ENCODE assay signal across 11 cellular contexts in genomic region chr1:47529520-47530098, GRCh38.
A peak's percentile ranks its signal among the peaks of the same experiment; 100 is the strongest.
DNase-seq lines count a peak whose midpoint lies in the region; ATAC-seq and TF ChIP-seq lines count a peak whose summit lies in the region.
"Had no signal": no experiment of that assay in that cellular context is flagged by ENCODE, and none has a peak within 500 bp of the region (broad histone marks: within the 10 kb centered on the region; RNA-seq: fewer than 3 reads in every experiment).

No MANE protein-coding gene starts in this region.

- no peaks in the 10 kb centered on the region for H3K27me3 ChIP-seq in Peyer's patch
- no peaks in the 10 kb centered on the region for H3K27me3 ChIP-seq in upper lobe of right lung

- TF ChIP-seq CTCF in natural killer cell (IDR thresholded peaks at IDR 0.05) (peak; percentile 55), Peyer's patch (IDR thresholded peaks at IDR 0.05) (peak in 4 of 6 experiments; percentile 30 to 77 (median 66)), fibroblast of pulmonary artery (IDR thresholded peaks at IDR 0.05; ENCODE audit: low read length, missing control alignments) (peak; percentile 54), upper lobe of right lung (IDR thresholded peaks at IDR 0.05) (peak; percentile 44)

- intact Hi-C loops in natural killer cell (cut with micrococcal nuclease), result no loop called here
- intact Hi-C loops in upper lobe of right lung (cut with DNase I), result no loop called here

- no peak overlapping the region for H3K4me3 ChIP-seq in Peyer's patch
- no peak overlapping the region for H3K4me3 ChIP-seq in fibroblast of pulmonary artery (replicated peaks; ENCODE audit: low read depth, low read length)
- no peak overlapping the region for H3K4me3 ChIP-seq in upper lobe of right lung
- H3K4me3 ChIP-seq: SK-N-MC had no signal

- no peak for ATAC-seq in natural killer cell
- no peak for ATAC-seq in natural killer cell treated with Interleukin-12 subunit alpha and Interleukin-12 subunit beta and Interleukin-15 and Interleukin-18, amount 100 ng/mL, for 72 hours
- no peak for ATAC-seq in upper lobe of right lung
- ATAC-seq in GM18907 (IDR thresholded peaks at IDR 0.05; ENCODE audit: unreplicated experiment), result no peak

- no peak for DNase-seq in natural killer cell
- DNase-seq in natural killer cell treated with Interleukin-12 subunit alpha and Interleukin-12 subunit beta and Interleukin-15 and Interleukin-18, amount 100 ng/mL, for 72 hours (ENCODE audit: low spot score), result no peak
- no peak for DNase-seq in Peyer's patch
- DNase-seq in fibroblast of pulmonary artery (ENCODE audit: low read depth), result no peak
- no peak for DNase-seq in upper lobe of right lung
- no peak for DNase-seq in stimulated activated CD4-positive, alpha-beta T cell treated with anti-CD3 and anti-CD28 coated beads, Interleukin-1b, Interleukin-23, amount 100 ng/mL, for 48 hours
- DNase-seq in NCI-H1417 treated with DMSO at 0.1 percent for 48 hours (lab: John Stamatoyannopoulos, UW), result no peak
- DNase-seq: KG1 had no signal

- no peaks in the 10 kb centered on the region for H3K36me3 ChIP-seq in Peyer's patch
- H3K36me3 ChIP-seq in upper lobe of right lung, result no peaks in the 10 kb centered on the region
- H3K36me3 ChIP-seq: neutrophil had no signal

- peaks cover 14% of the 10 kb centered on the region for H3K36me3 Mint-ChIP-seq in natural killer cell
- peaks cover 11% of the 10 kb centered on the region for H3K36me3 Mint-ChIP-seq in natural killer cell treated with Interleukin-12 subunit alpha and Interleukin-12 subunit beta and Interleukin-15 and Interleukin-18, amount 100 ng/mL, for 72 hours

- peaks cover 0 to 13% of the 10 kb centered on the region in 2 donors for H3K4me1 Mint-ChIP-seq in natural killer cell
- peaks cover 0 to 3% of the 10 kb centered on the region in 2 donors for H3K4me1 Mint-ChIP-seq in natural killer cell treated with Interleukin-12 subunit alpha and Interleukin-12 subunit beta and Interleukin-15 and Interleukin-18, amount 100 ng/mL, for 72 hours (ENCODE audit: low read depth in 2 of 2)

- H3K27ac ChIP-seq in Peyer's patch (no peak overlapping the region), upper lobe of right lung (no peak overlapping the region)
- H3K27ac ChIP-seq: neutrophil, SK-N-MC had no signal

- peaks cover 3% of the 10 kb centered on the region in 2 donors for H3K9me3 Mint-ChIP-seq in natural killer cell
- peaks cover 4% of the 10 kb centered on the region for H3K9me3 Mint-ChIP-seq in natural killer cell treated with Interleukin-12 subunit alpha and Interleukin-12 subunit beta and Interleukin-15 and Interleukin-18, amount 100 ng/mL, for 72 hours

- H3K4me1 ChIP-seq in Peyer's patch (peaks cover 0 to 9% (median 0%) of the 10 kb centered on the region in 4 donors), upper lobe of right lung (peaks cover 16% of the 10 kb centered on the region)

- H3K27ac Mint-ChIP-seq in natural killer cell, result no peak overlapping the region
- no peak overlapping the region for H3K27ac Mint-ChIP-seq in natural killer cell treated with Interleukin-12 subunit alpha and Interleukin-12 subunit beta and Interleukin-15 and Interleukin-18, amount 100 ng/mL, for 72 hours

- no peak overlapping the region for H3K4me3 Mint-ChIP-seq in natural killer cell
- H3K4me3 Mint-ChIP-seq in natural killer cell treated with Interleukin-12 subunit alpha and Interleukin-12 subunit beta and Interleukin-15 and Interleukin-18, amount 100 ng/mL, for 72 hours, result no peak overlapping the region

- H3K27me3 Mint-ChIP-seq in natural killer cell (ENCODE audit: low read depth in 2 of 2), result peaks cover 32 to 59% of the 10 kb centered on the region in 2 donors
- peaks cover 39 to 59% of the 10 kb centered on the region in 2 donors for H3K27me3 Mint-ChIP-seq in natural killer cell treated with Interleukin-12 subunit alpha and Interleukin-12 subunit beta and Interleukin-15 and Interleukin-18, amount 100 ng/mL, for 72 hours

- H3K9me3 ChIP-seq in Peyer's patch, result peaks cover 0 to 9% (median 0%) of the 10 kb centered on the region in 4 donors
- no peaks in the 10 kb centered on the region for H3K9me3 ChIP-seq in upper lobe of right lung
- H3K9me3 ChIP-seq: neutrophil had no signal

- no peak for TF ChIP-seq POLR2A in Peyer's patch (IDR thresholded peaks at IDR 0.05)
